ENCODE assay signal across 8 cellular contexts in the genomic region with DNA sequence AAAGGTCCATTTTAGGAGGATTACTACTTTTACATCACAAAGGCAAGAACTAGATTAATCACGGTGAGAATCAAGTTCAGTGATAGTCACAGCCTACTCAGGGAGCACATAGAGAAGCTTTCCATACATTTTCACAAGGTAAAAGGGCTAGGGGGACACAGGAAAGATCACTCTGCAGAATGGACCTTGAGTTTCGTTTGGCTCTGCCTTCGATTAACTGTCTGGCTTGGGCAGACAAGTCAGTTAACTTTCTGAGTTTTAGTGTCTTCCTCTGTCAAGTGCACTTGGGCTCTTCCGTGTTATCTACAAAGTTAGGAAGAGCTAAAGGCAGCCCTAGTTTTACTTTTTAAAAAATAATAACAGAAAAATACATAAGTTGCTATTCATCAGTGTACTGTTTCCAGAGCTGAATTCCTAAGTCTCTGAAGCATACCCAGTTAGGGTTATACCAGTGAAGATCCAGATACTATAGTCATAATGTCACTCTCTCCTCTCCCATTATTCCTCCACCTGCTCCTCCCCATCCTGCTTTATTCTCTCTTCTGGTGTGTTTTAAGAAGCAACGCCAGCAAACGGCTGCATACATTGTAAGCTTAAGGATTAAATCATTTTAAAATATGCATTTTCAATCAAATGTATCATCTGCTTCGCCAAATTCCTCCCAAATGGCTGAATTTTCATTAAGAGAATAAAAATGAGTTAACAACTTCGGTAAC. TPM values are rescaled to one million over a fixed set of nuclear protein-coding genes. Genes with fewer than 3 reads are reported as not detected.
DNase-seq lines count a peak whose midpoint lies in the region; ATAC-seq and TF ChIP-seq lines count a peak whose summit lies in the region.

No MANE protein-coding gene starts in this region.

- H3K27me3 ChIP-seq in Peyer's patch = no peaks in the 10 kb centered on the region

- no peaks in the 10 kb centered on the region for H3K36me3 ChIP-seq in Peyer's patch

- peak overlapping the region; percentile 96 for H3K4me3 Mint-ChIP-seq in osteocyte (ENCODE audit: unreplicated experiment)

- peaks cover 5% of the 10 kb centered on the region for H3K36me3 Mint-ChIP-seq in osteocyte (ENCODE audit: unreplicated experiment)

- no peaks in the 10 kb centered on the region for H3K9me3 ChIP-seq in Peyer's patch

- H3K27ac Mint-ChIP-seq in osteocyte (ENCODE audit: unreplicated experiment) = peak overlapping the region; percentile 92

- H3K27me3 Mint-ChIP-seq in osteocyte (ENCODE audit: unreplicated experiment) = no peaks in the 10 kb centered on the region

- H3K4me1 ChIP-seq in Peyer's patch = peaks cover 0 to 23% (median 8%) of the 10 kb centered on the region in 4 donors

- TF ChIP-seq CTCF in Peyer's patch (IDR thresholded peaks at IDR 0.05) (no peak), epithelial cell of esophagus (IDR thresholded peaks at IDR 0.05; ENCODE audit: insufficient read depth, low read depth, low read length, missing control alignments) (no peak), osteocyte (IDR thresholded peaks at IDR 0.05) (no peak)

- no peaks in the 10 kb centered on the region for H3K9me3 Mint-ChIP-seq in osteocyte (ENCODE audit: unreplicated experiment)

- DNase-seq in SIG-M5 treated with dmso at 0.1 percent for 504 hours (lab: John Stamatoyannopoulos, UW; ENCODE audit: unreplicated experiment) (peak; percentile 20), SIG-M5 (lab: John Stamatoyannopoulos, UW) (no peak), Peyer's patch (no peak), epithelial cell of esophagus (ENCODE audit: low read depth) (peak; percentile 15), osteocyte (ENCODE audit: extremely low spot score, unreplicated experiment) (no peak), left lobe of liver (ENCODE audit: low spot score) (no peak), cortex of kidney (lab: John Stamatoyannopoulos, UW) (no peak)
- DNase-seq in activated effector memory CD4-positive, alpha-beta T cell treated with anti-CD3 and anti-CD28 coated beads, Interleukin-2, amount 50 U/mL, for 16 hours = no peak

- no peak for TF ChIP-seq POLR2A in Peyer's patch (IDR thresholded peaks at IDR 0.05)

- peaks cover 55% of the 10 kb centered on the region for H3K4me1 Mint-ChIP-seq in osteocyte (ENCODE audit: unreplicated experiment)

- H3K4me3 ChIP-seq in Peyer's patch (peak overlapping the region; percentile 83 to 89 (median 86)), epithelial cell of esophagus (ENCODE audit: low read length) (peak overlapping the region; percentile 92)

- peak overlapping the region in 3 of 4 donors; percentile 93 to 97 (median 95) for H3K27ac ChIP-seq in Peyer's patch

- ATAC-seq in left lobe of liver = no peak

RNA-seq across cellular contexts. Expression of a gene that starts 1.7 kb away (rescaled TPM):
- total RNA-seq in Peyer's patch (10 to 100 TPM in 3 of 4 donors, 1 to 10 TPM in 1; 6.0 to 92.4 (median 13.8) TPM), osteocyte (125 and 131 TPM in 2 replicates), left lobe of liver (11.3 TPM)

RNA-seq across cellular contexts. Expression of a gene that starts 2.5 kb away (rescaled TPM):
- total RNA-seq in Peyer's patch (100 to 1,000 TPM in 1 of 4 donors, 10 to 100 TPM in 3; 30.3 to 131 (median 55.4) TPM), osteocyte (26.7 and 30.4 TPM in 2 replicates), left lobe of liver (15.2 TPM)

Comparison
In these comparisons a context has a peak if more than half of its experiments do, and no peak if none do; other contexts are left out.
1. DNase-seq: peak in SIG-M5 treated with dmso at 0.1 percent for 504 hours (single experiment) and epithelial cell of esophagus (single experiment); none in SIG-M5 (single experiment), Peyer's patch (0 of 3), osteocyte (single experiment), left lobe of liver (single experiment), cortex of kidney (single experiment) and activated effector memory CD4-positive, alpha-beta T cell treated with anti-CD3 and anti-CD28 coated beads, Interleukin-2, amount 50 U/mL, for 16 hours (single experiment).